In genomic region chr6:52664185-52664990, GRCh38 we compare ENCODE assay signal across 7 cellular contexts. TPM values are rescaled to one million over a fixed set of nuclear protein-coding genes. Genes with fewer than 3 reads are reported as not detected.
DNase-seq lines count a peak whose midpoint lies in the region; ATAC-seq and TF ChIP-seq lines count a peak whose summit lies in the region.

No MANE protein-coding gene starts in this region.

- H3K27ac ChIP-seq in hepatocyte: peak overlapping the region; percentile 81

- H3K9me3 ChIP-seq in hepatocyte (ENCODE audit: low read depth): no peaks in the 10 kb centered on the region

- peak; percentile 92 for TF ChIP-seq POLR2A in GM18505 (IDR thresholded peaks at IDR 0.05; ENCODE audit: borderline replicate concordance, extremely low read depth, insufficient read depth, insufficient read length)

- peak overlapping the region; percentile 90 for H3K4me2 ChIP-seq in hepatocyte

- ATAC-seq in GM18505 (IDR thresholded peaks at IDR 0.05; ENCODE audit: unreplicated experiment): peak; percentile 84
- peak; percentile 91 for ATAC-seq in HG02884 (IDR thresholded peaks at IDR 0.05; ENCODE audit: unreplicated experiment)

- peak overlapping the region; percentile 90 for H2AFZ ChIP-seq in hepatocyte

- no peaks in the 10 kb centered on the region for H3K27me3 ChIP-seq in hepatocyte

- DNase-seq in NCI-H1436 treated with DMSO at 0.1 percent for 48 hours (lab: John Stamatoyannopoulos, UW) (peak; percentile 90), T-helper 1 cell (peak; percentile 16 to 88 (median 23)), astrocyte of the hippocampus (ENCODE audit: low read depth, low spot score) (peak; percentile 97), hepatocyte (ENCODE audit: low spot score) (peak; percentile 95), putamen (ENCODE audit: low spot score) (peak; percentile 73)

- no peaks in the 10 kb centered on the region for H4K20me1 ChIP-seq in hepatocyte (ENCODE audit: insufficient read depth, poor library complexity, severe bottlenecking)

- H3K4me1 ChIP-seq in hepatocyte (ENCODE audit: insufficient read depth): peaks cover 4% of the 10 kb centered on the region

- peaks cover 31% of the 10 kb centered on the region for H3K79me2 ChIP-seq in hepatocyte

- H3K9me2 ChIP-seq in hepatocyte (replicated peaks; ENCODE audit: insufficient read depth): no peaks in the 10 kb centered on the region

- peak overlapping the region; percentile 80 for H3K4me3 ChIP-seq in hepatocyte

- 2% methylated on average over 49 of the region's 53 CpGs for WGBS in hepatocyte (ENCODE audit: low lambda C conversion rate, missing lambda C conversion rate)

- no peak for TF ChIP-seq CTCF in hepatocyte (IDR thresholded peaks at IDR 0.05; ENCODE audit: poor library complexity)

- H3K36me3 ChIP-seq in hepatocyte (replicated peaks; ENCODE audit: insufficient read depth, low read depth): no peaks in the 10 kb centered on the region

RNA-seq across cellular contexts. Expression of gene TMEM14A, which starts 6.5 kb away (rescaled TPM):
- 70.6 and 84.5 TPM in 2 replicates for total RNA-seq in hepatocyte
- 80.4 and 86.9 TPM in 2 replicates for polyA plus RNA-seq in hepatocyte

Comparison
In these comparisons a context has a peak if more than half of its experiments do, and no peak if none do; other contexts are left out.
1. Peak in every context shown above with its lines: DNase-seq, ATAC-seq, H3K4me3 ChIP-seq and H3K27ac ChIP-seq.
2. DNase-seq: peak in every context shown above with its lines; median percentile 97 in astrocyte of the hippocampus; 95 in hepatocyte; 90 in NCI-H1436 treated with DMSO at 0.1 percent for 48 hours; 73 in putamen; 23 in T-helper 1 cell.